In genomic region chr19:44692379-44692721, GRCh38 we compare ENCODE assay signal across 10 cellular contexts. TPM values are rescaled to one million over a fixed set of nuclear protein-coding genes. Genes with fewer than 3 reads are reported as not detected.
DNase-seq lines count a peak whose midpoint lies in the region; ATAC-seq, FAIRE-seq and TF ChIP-seq lines count a peak whose summit lies in the region.
"Had no signal": no experiment of that assay in that cellular context is flagged by ENCODE, and none has a peak within 500 bp of the region (broad histone marks: within the 10 kb centered on the region; RNA-seq: fewer than 3 reads in every experiment).

No MANE protein-coding gene starts in this region.

- no peaks in the 10 kb centered on the region for H3K9me1 ChIP-seq in keratinocyte (ENCODE audit: control insufficient read depth, extremely low read depth, insufficient read depth, low read length)

- H3K27me3 Mint-ChIP-seq in stimulated activated naive CD8-positive, alpha-beta T cell treated with anti-CD3 and anti-CD28 coated beads, Interleukin-15, Interleukin-2, amounts not matched to agents 100 ng/mL and 50 ng/mL, for 24 hours = peaks cover 11% of the 10 kb centered on the region

- H3K27ac Mint-ChIP-seq in stimulated activated naive CD8-positive, alpha-beta T cell treated with anti-CD3 and anti-CD28 coated beads, Interleukin-15, Interleukin-2, amounts not matched to agents 100 ng/mL and 50 ng/mL, for 24 hours = peak overlapping the region; percentile 66

- H3K36me3 Mint-ChIP-seq in stimulated activated naive CD8-positive, alpha-beta T cell treated with anti-CD3 and anti-CD28 coated beads, Interleukin-15, Interleukin-2, amounts not matched to agents 100 ng/mL and 50 ng/mL, for 24 hours (ENCODE audit: low read depth) = no peaks in the 10 kb centered on the region

- no peaks in the 10 kb centered on the region for H3K9me3 Mint-ChIP-seq in stimulated activated naive CD8-positive, alpha-beta T cell treated with anti-CD3 and anti-CD28 coated beads, Interleukin-15, Interleukin-2, amounts not matched to agents 100 ng/mL and 50 ng/mL, for 24 hours

- FAIRE-seq in keratinocyte (lab: Jason Lieb, UNC) = no peak

- peak overlapping the region; percentile 47 for H3K4me3 Mint-ChIP-seq in stimulated activated naive CD8-positive, alpha-beta T cell treated with anti-CD3 and anti-CD28 coated beads, Interleukin-15, Interleukin-2, amounts not matched to agents 100 ng/mL and 50 ng/mL, for 24 hours

- no peaks in the 10 kb centered on the region for H3K79me2 ChIP-seq in keratinocyte (ENCODE audit: control insufficient read depth, insufficient read depth, low read length)

- H3K4me2 ChIP-seq in keratinocyte (ENCODE audit: control insufficient read depth, extremely low read depth, insufficient read depth, low read depth, low read length) = peak overlapping the region; percentile 63

- peaks cover 27% of the 10 kb centered on the region for H3K4me1 Mint-ChIP-seq in stimulated activated naive CD8-positive, alpha-beta T cell treated with anti-CD3 and anti-CD28 coated beads, Interleukin-15, Interleukin-2, amounts not matched to agents 100 ng/mL and 50 ng/mL, for 24 hours (ENCODE audit: low read depth)

- no peaks in the 10 kb centered on the region for H3K9me3 ChIP-seq in SJSA1 (replicated peaks)
- H3K9me3 ChIP-seq in keratinocyte (ENCODE audit: control insufficient read depth, low read depth, low read length) = no peaks in the 10 kb centered on the region
- H3K9me3 ChIP-seq in vagina = no peaks in the 10 kb centered on the region

- no peak for DNase-seq in stimulated activated naive CD8-positive, alpha-beta T cell treated with anti-CD3 and anti-CD28 coated beads, Interleukin-15, Interleukin-2, amounts not matched to agents 100 U/mL and 50 U/mL, for 24 hours
- DNase-seq in SJSA1 (ENCODE audit: low read depth in 1 of 2, low spot score in 2 of 2) (no peak), keratinocyte (ENCODE audit: low read depth, low spot score) (no peak), vagina (ENCODE audit: extremely low spot score in 2 of 2) (no peak), SW480 (ENCODE audit: low spot score) (no peak), GM19240 (ENCODE audit: insufficient read length, low spot score) (no peak)
- DNase-seq: DMS153 had no signal

- dilution Hi-C loops in keratinocyte (cut with MboI; ENCODE audit: extremely low pct_ligation_motif_present, low sequenced_read_pairs) = no loop called here

- H3K27ac ChIP-seq in SJSA1 (peak overlapping the region; percentile 68), keratinocyte (ENCODE audit: control insufficient read depth, insufficient read depth, low read length) (peak overlapping the region; percentile 90), vagina (peak overlapping the region; percentile 56)

- H3K36me3 ChIP-seq in SJSA1 (no peaks in the 10 kb centered on the region), keratinocyte (ENCODE audit: control insufficient read depth in 2 of 2, extremely low read depth in 1 of 2, insufficient read depth in 2 of 2, low read length in 2 of 2) (no peaks in the 10 kb centered on the region), vagina (no peaks in the 10 kb centered on the region)

- peak overlapping the region; percentile 63 for H3K9ac ChIP-seq in keratinocyte (ENCODE audit: control insufficient read depth, extremely low read depth, insufficient read depth, low read length)

- H3K27me3 ChIP-seq in SJSA1 (replicated peaks) (no peaks in the 10 kb centered on the region), keratinocyte (ENCODE audit: control insufficient read depth, extremely low read depth, insufficient read depth, low read length) (no peaks in the 10 kb centered on the region), vagina (no peaks in the 10 kb centered on the region)

- peaks cover 23% of the 10 kb centered on the region for H3K4me1 ChIP-seq in SJSA1 (replicated peaks)
- H3K4me1 ChIP-seq in keratinocyte (ENCODE audit: control insufficient read depth, extremely low read depth, insufficient read depth, low read length) = peaks cover 25% of the 10 kb centered on the region
- H3K4me1 ChIP-seq in vagina = peaks cover 11% of the 10 kb centered on the region

- H3K4me3 ChIP-seq in SJSA1 (no peak overlapping the region), keratinocyte (ENCODE audit: control insufficient read depth in 2 of 3, extremely low read depth in 1 of 3, insufficient read depth in 2 of 3, low read depth in 1 of 3, low read length in 3 of 3) (peak overlapping the region in 1 of 3 experiments; percentile 11), vagina (no peak overlapping the region)

- intact Hi-C loops in vagina (cut with DNase I) = no loop called here

- TF ChIP-seq POLR2A in vagina (IDR thresholded peaks at IDR 0.05) = no peak

- no peaks in the 10 kb centered on the region for H4K20me1 ChIP-seq in keratinocyte (ENCODE audit: control insufficient read depth, extremely low read depth, insufficient read depth, low read length)

- no peak for ATAC-seq in stimulated activated naive CD8-positive, alpha-beta T cell treated with anti-CD3 and anti-CD28 coated beads, Interleukin-15, Interleukin-2, amounts not matched to agents 100 U/mL and 50 U/mL, for 24 hours
- ATAC-seq in HG02798 (IDR thresholded peaks at IDR 0.05; ENCODE audit: poor library complexity, unreplicated experiment) = no peak
- ATAC-seq: Right ventricle myocardium inferior had no signal

- peak overlapping the region; percentile 49 for H2AFZ ChIP-seq in keratinocyte (ENCODE audit: control insufficient read depth, low read length)

- TF ChIP-seq CTCF in keratinocyte (optimal IDR thresholded peaks at IDR 0.05 in 1 of 3, IDR thresholded peaks at IDR 0.05 in 1 of 3, conservative IDR thresholded peaks at IDR 0.05 in 1 of 3; ENCODE audit: extremely low read depth in 1 of 3, insufficient read depth in 2 of 3, low read length in 3 of 3) (no peak), vagina (IDR thresholded peaks at IDR 0.05) (no peak)

RNA-seq across cellular contexts. Expression of gene CEACAM16, which starts 6.6 kb away (rescaled TPM):
- total RNA-seq in SJSA1 (2014; rRNA removed; shearing (Covaris generic)) = not detected in 2 replicates
- not detected in 3 replicates for polyA plus RNA-seq in keratinocyte
- polyA plus RNA-seq in keratinocyte (2011; ENCODE audit: low read depth) = not detected
- not detected in 2 replicates for polyA plus RNA-seq in keratinocyte (2011; cell fraction: cytosol; rRNA removed)
- not detected in 2 replicates for polyA plus RNA-seq in keratinocyte (2011; cell fraction: nucleus; rRNA removed)
- polyA plus RNA-seq in keratinocyte (2012; ENCODE audit: low replicate concordance) = not detected in 2 replicates
- polyA minus RNA-seq in keratinocyte = not detected in 3 replicates
- not detected for polyA minus RNA-seq in keratinocyte (2011; cell fraction: cytosol; rRNA and poly(A)+ RNA removed)
- polyA minus RNA-seq in keratinocyte (2011; cell fraction: nucleus; rRNA and poly(A)+ RNA removed) = not detected in 2 replicates
- total RNA-seq in vagina = not detected
- total RNA-seq: Right ventricle myocardium inferior had no signal

RNA-seq across cellular contexts. Expression of gene CEACAM19, which starts 21.1 kb away (rescaled TPM):
- total RNA-seq in SJSA1 (2014; rRNA removed; shearing (Covaris generic)) = 0.06 and 1.6 TPM in 2 replicates
- polyA plus RNA-seq in keratinocyte = 2.4 to 7.1 TPM (median 3.7 TPM) in 3 replicates
- polyA plus RNA-seq in keratinocyte (2011; ENCODE audit: low read depth) = 3.3 TPM
- polyA plus RNA-seq in keratinocyte (2011; cell fraction: cytosol; rRNA removed) = 1.5 and 1.9 TPM in 2 replicates
- 20.3 and 29.8 TPM in 2 replicates for polyA plus RNA-seq in keratinocyte (2011; cell fraction: nucleus; rRNA removed)
- polyA plus RNA-seq in keratinocyte (2012; ENCODE audit: low replicate concordance) = 4.0 and 11.3 TPM in 2 replicates
- 1.6 to 7.3 TPM (median 4.8 TPM) in 3 replicates for polyA minus RNA-seq in keratinocyte
- 0.96 TPM for polyA minus RNA-seq in keratinocyte (2011; cell fraction: cytosol; rRNA and poly(A)+ RNA removed)
- polyA minus RNA-seq in keratinocyte (2011; cell fraction: nucleus; rRNA and poly(A)+ RNA removed) = 6.9 and 9.2 TPM in 2 replicates
- total RNA-seq in vagina = 7.1 TPM

RNA-seq across cellular contexts. Expression of gene PVR, which starts 48.6 kb away (rescaled TPM):
- 101 and 182 TPM in 2 replicates for total RNA-seq in SJSA1 (2014; rRNA removed; shearing (Covaris generic))
- 48.1 to 80.4 TPM (median 65.6 TPM) in 3 replicates for polyA plus RNA-seq in keratinocyte
- 18.3 TPM for polyA plus RNA-seq in keratinocyte (2011; ENCODE audit: low read depth)
- 41.1 and 42.5 TPM in 2 replicates for polyA plus RNA-seq in keratinocyte (2011; cell fraction: cytosol; rRNA removed)
- polyA plus RNA-seq in keratinocyte (2011; cell fraction: nucleus; rRNA removed) = 162 and 176 TPM in 2 replicates
- 37.2 and 57.2 TPM in 2 replicates for polyA plus RNA-seq in keratinocyte (2012; ENCODE audit: low replicate concordance)
- polyA minus RNA-seq in keratinocyte = 76.2 to 101 TPM (median 83.2 TPM) in 3 replicates
- polyA minus RNA-seq in keratinocyte (2011; cell fraction: cytosol; rRNA and poly(A)+ RNA removed) = 57.6 TPM
- 147 and 148 TPM in 2 replicates for polyA minus RNA-seq in keratinocyte (2011; cell fraction: nucleus; rRNA and poly(A)+ RNA removed)
- total RNA-seq in vagina = 26.0 TPM

RNA-seq across cellular contexts. Expression of gene BCL3, which starts 56.2 kb away (rescaled TPM):
- 3.9 and 12.3 TPM in 2 replicates for total RNA-seq in SJSA1 (2014; rRNA removed; shearing (Covaris generic))
- polyA plus RNA-seq in keratinocyte = 1.1 to 1.8 TPM (median 1.5 TPM) in 3 replicates
- 2.2 TPM for polyA plus RNA-seq in keratinocyte (2011; ENCODE audit: low read depth)
- 0.72 and 2.2 TPM in 2 replicates for polyA plus RNA-seq in keratinocyte (2011; cell fraction: cytosol; rRNA removed)
- polyA plus RNA-seq in keratinocyte (2011; cell fraction: nucleus; rRNA removed) = 7.1 and 8.3 TPM in 2 replicates
- 5.9 and 6.4 TPM in 2 replicates for polyA plus RNA-seq in keratinocyte (2012; ENCODE audit: low replicate concordance)
- polyA minus RNA-seq in keratinocyte = 1.1 to 5.8 TPM (median 3.1 TPM) in 3 replicates
- polyA minus RNA-seq in keratinocyte (2011; cell fraction: cytosol; rRNA and poly(A)+ RNA removed) = 12.5 TPM
- 4.1 and 5.1 TPM in 2 replicates for polyA minus RNA-seq in keratinocyte (2011; cell fraction: nucleus; rRNA and poly(A)+ RNA removed)
- total RNA-seq in vagina = 86.9 TPM
